In the genomic region with DNA sequence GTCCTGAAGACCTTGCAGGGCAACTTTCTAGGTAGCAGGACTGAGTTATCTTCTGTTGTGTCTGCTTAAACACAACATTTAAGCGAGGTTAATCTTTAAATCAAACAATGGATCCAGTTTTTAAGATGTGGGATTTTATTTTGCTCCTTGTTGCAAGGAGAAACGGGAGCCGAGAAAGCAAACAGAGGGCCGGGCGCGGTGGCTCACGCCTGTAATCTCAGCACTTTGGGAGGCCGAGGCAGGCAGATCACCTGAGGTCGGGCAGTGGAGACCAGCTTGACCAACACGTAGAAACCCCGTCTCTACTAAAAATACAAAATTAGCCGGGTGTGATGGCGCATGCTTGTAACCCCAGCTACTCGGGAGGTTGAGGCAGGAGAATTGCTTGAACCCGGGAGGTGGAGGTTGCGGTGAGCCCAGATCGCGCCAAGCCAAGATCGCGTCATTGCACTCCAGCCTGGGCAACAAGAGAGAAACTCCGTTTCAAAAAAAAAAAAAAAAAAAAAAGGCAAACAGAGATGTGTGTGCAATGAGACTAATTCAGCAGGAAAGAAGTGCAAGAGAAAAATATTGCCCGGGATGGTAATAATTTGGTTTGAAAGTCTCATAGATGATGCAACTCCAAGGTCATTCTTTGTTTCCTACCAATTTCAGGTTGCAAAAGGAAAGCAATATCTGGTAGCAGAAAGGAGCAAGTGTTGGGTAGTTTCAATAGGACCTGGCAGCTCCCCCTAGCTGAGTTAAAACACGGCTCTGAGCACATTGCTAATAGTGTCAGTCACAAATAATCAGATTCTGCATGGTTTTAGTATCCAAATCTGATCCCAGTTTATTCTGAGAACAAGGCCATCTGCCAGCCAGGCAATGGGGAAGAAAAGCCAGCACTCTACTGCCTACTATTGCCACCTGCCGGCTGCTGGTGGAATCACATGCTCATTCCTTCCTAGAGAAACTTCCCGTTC, we compare ENCODE assay signal across 8 cellular contexts.
DNase-seq lines count a peak whose midpoint lies in the region; ATAC-seq lines count a peak whose summit lies in the region.

No MANE protein-coding gene starts in this region.

- peak overlapping the region; percentile 78 for H3K27ac ChIP-seq in angular gyrus (ENCODE audit: low read depth, low read length)

- ATAC-seq in left ventricle myocardium superior = peak; percentile 85
- no peak for ATAC-seq in GM19328 (IDR thresholded peaks at IDR 0.05; ENCODE audit: unreplicated experiment)

- peak; percentile 13 for DNase-seq in DMS79 (lab: John Stamatoyannopoulos, UW)
- peak; percentile 81 for DNase-seq in H4 (ENCODE audit: low spot score)
- DNase-seq in NCI-H1417 treated with DMSO at 0.1 percent for 48 hours (lab: John Stamatoyannopoulos, UW) = peak; percentile 59
- DNase-seq in T follicular helper cell (ENCODE audit: low read depth) = peak; percentile 50
- DNase-seq in left ventricle myocardium superior = peak; percentile 90
- DNase-seq in retina = peak; percentile 88

- intact Hi-C loops in left ventricle myocardium superior (cut with micrococcal nuclease) = loop anchor here (5.0 to 10.0 kb wide), 2 partner anchors 91 to 359 kb away; no protein-coding TSS in a partner anchor

Comparison
In these comparisons a context has a peak if more than half of its experiments do, and no peak if none do; other contexts are left out.
1. DNase-seq: peak in every context shown above with its lines; median percentile 90 in left ventricle myocardium superior; 88 in retina; 81 in H4; 59 in NCI-H1417 treated with DMSO at 0.1 percent for 48 hours; 50 in T follicular helper cell; 13 in DMS79.